9 cellular contexts compared by ENCODE assay signal in the genomic region with DNA sequence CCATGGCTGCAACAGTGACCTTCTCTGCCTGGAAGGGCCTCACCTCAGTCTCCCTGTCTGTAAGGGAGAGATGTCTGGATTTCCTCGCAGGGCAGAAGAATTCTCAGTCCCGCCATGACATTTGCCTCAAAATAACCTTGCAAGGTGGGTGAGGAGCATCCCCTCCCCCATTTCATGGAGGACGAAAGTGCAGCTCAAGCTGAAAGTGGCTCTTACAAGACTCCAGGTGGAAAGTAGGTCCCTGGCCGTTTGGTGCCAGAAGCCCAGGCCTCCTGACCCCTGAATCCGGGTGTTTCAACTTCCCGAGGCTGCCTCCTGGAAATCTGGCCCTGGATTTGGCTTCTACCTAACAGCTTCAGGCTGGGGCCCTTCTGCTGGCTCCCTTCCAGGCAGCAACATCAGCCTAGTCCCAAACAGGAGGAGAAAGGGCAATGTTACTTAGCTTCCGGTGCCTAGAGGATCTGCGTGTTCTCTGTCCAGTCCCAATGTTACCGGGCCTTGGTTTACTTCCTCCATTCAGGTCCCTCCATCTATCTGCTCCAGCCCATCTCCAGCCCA. TPM values are rescaled to one million over a fixed set of nuclear protein-coding genes. Genes with fewer than 3 reads are reported as not detected.
DNase-seq lines count a peak whose midpoint lies in the region; ATAC-seq and TF ChIP-seq lines count a peak whose summit lies in the region.
"Had no signal": no experiment of that assay in that cellular context is flagged by ENCODE, and none has a peak within 500 bp of the region (broad histone marks: within the 10 kb centered on the region; RNA-seq: fewer than 3 reads in every experiment).

No MANE protein-coding gene starts in this region.

- WGBS in hepatocyte (ENCODE audit: low lambda C conversion rate, missing lambda C conversion rate), result 61% methylated on average over 8 of the region's 9 CpGs
- WGBS in stomach, 5 donors, result 34 to 48% (median 45%) methylated on average over 6 to 9 of the region's 9 CpGs

- H3K27ac ChIP-seq in HCT116 (ENCODE audit: low read depth, low read length) (peak overlapping the region; percentile 77), hepatocyte (peak overlapping the region; percentile 55), stomach (peak overlapping the region in 4 of 5 donors; percentile 79 to 93 (median 86))

- peak; percentile 52 for TF ChIP-seq POLR2A in HCT116 (IDR thresholded peaks at IDR 0.05; ENCODE audit: borderline replicate concordance, extremely low read depth, insufficient read depth, insufficient read length)
- no peak for TF ChIP-seq POLR2A in stomach (IDR thresholded peaks at IDR 0.05)

- peak overlapping the region; percentile 87 for H3K9ac ChIP-seq in HCT116 (ENCODE audit: low read length)

- H3K9me3 ChIP-seq in HCT116 (ENCODE audit: control insufficient read depth in 1 of 2, insufficient read depth in 1 of 2, low read depth in 1 of 2, low read length in 2 of 2) (no peaks in the 10 kb centered on the region), hepatocyte (ENCODE audit: low read depth) (no peaks in the 10 kb centered on the region), stomach (no peaks in the 10 kb centered on the region)

- intact Hi-C loops in HCT116 (cut with micrococcal nuclease), result no loop called here
- intact Hi-C loops in stomach (cut with DNase I; ENCODE audit: low total_unique reads), result no loop called here

- H3K79me2 ChIP-seq in HCT116 (ENCODE audit: insufficient read depth, low read length), result no peaks in the 10 kb centered on the region
- H3K79me2 ChIP-seq in hepatocyte, result no peaks in the 10 kb centered on the region

- H3K9me2 ChIP-seq in HCT116 (ENCODE audit: insufficient read depth), result no peaks in the 10 kb centered on the region
- H3K9me2 ChIP-seq in hepatocyte (replicated peaks; ENCODE audit: insufficient read depth), result no peaks in the 10 kb centered on the region

- TF ChIP-seq CTCF in HCT116 (IDR thresholded peaks at IDR 0.05 in 2 of 3, conservative IDR thresholded peaks at IDR 0.05 in 1 of 3; ENCODE audit: borderline replicate concordance in 1 of 3, insufficient read depth in 1 of 3, low read depth in 2 of 3, low read length in 2 of 3) (no peak), hepatocyte (IDR thresholded peaks at IDR 0.05; ENCODE audit: poor library complexity) (no peak), stomach (IDR thresholded peaks at IDR 0.05) (no peak)

- H2AFZ ChIP-seq in HCT116 (ENCODE audit: low read depth, low read length, poor library complexity, severe bottlenecking) (peak overlapping the region; percentile 69), hepatocyte (peak overlapping the region; percentile 79)

- H4K20me1 ChIP-seq in HCT116 (ENCODE audit: insufficient read depth) (no peaks in the 10 kb centered on the region), hepatocyte (ENCODE audit: insufficient read depth, poor library complexity, severe bottlenecking) (no peaks in the 10 kb centered on the region)

- no peak for TF ChIP-seq EP300 in stomach (IDR thresholded peaks at IDR 0.05)

- no peak for DNase-seq in HCT116 (ENCODE audit: low read depth, low spot score)
- peak; percentile 40 for DNase-seq in SK-MEL-5 (ENCODE audit: low read depth, low spot score)
- no peak for DNase-seq in hepatocyte (ENCODE audit: low spot score)
- DNase-seq in stomach, result peak; percentile 42
- DNase-seq in mucosa of gallbladder (ENCODE audit: low spot score), result no peak
- DNase-seq in NCI-H226, result no peak
- DNase-seq: Karpas-422; naive thymus-derived CD4-positive, alpha-beta T cell had no signal

- H3K4me2 ChIP-seq in HCT116 (ENCODE audit: low read length) (peak overlapping the region; percentile 97), hepatocyte (peak overlapping the region; percentile 92)

- TF ChIP-seq RAD21 in HCT116 (IDR thresholded peaks at IDR 0.05; ENCODE audit: low read depth), result no peak

- RAD21 ChIA-PET in HCT116 (lab: Charles Lee; ENCODE audit: low non-redundant PET in 1 of 2, low total read pairs in 2 of 2, uncharacterized antibody in 2 of 2, unreplicated experiment in 2 of 2), result no interaction called here

- in situ Hi-C loops in SK-MEL-5 (cut with HindIII; ENCODE audit: low pct_unique_long_range_greater_than_20kb, low sequenced_read_pairs), result no loop called here

- ATAC-seq in HCT116, result peak; percentile 10; the same call in 1 of the 2 replicates
- no peak for ATAC-seq in GM19463 (IDR thresholded peaks at IDR 0.05; ENCODE audit: unreplicated experiment)
- ATAC-seq: naive thymus-derived CD4-positive, alpha-beta T cell had no signal

- POLR2A ChIA-PET in HCT116 (lab: Charles Lee), result no interaction called here

- H3K4me1 ChIP-seq in HCT116 (ENCODE audit: control insufficient read depth in 1 of 2, insufficient read depth in 2 of 2, low read length in 2 of 2) (peaks cover 12 to 24% of the 10 kb centered on the region in 2 experiments), hepatocyte (ENCODE audit: insufficient read depth) (peaks cover 8% of the 10 kb centered on the region), stomach (peaks cover 18 to 56% (median 47%) of the 10 kb centered on the region in 4 donors)

- no TSS peak for BruUV-seq in HCT116 (replicated peaks; lab: Mats Ljungman, UMichigan)

- H3K27me3 ChIP-seq in HCT116 (ENCODE audit: insufficient read depth, low read length), result no peaks in the 10 kb centered on the region
- no peaks in the 10 kb centered on the region for H3K27me3 ChIP-seq in hepatocyte
- H3K27me3 ChIP-seq in stomach, result peaks cover 0 to 15% (median 7%) of the 10 kb centered on the region in 3 donors

- H3K36me3 ChIP-seq in HCT116 (ENCODE audit: control insufficient read depth in 1 of 2, insufficient read depth in 2 of 2, low read length in 2 of 2) (no peaks in the 10 kb centered on the region; a peak in 1 of 4 replicates), hepatocyte (replicated peaks; ENCODE audit: insufficient read depth, low read depth) (no peaks in the 10 kb centered on the region), stomach (no peaks in the 10 kb centered on the region)

- CTCF ChIA-PET in HCT116 (lab: Charles Lee), result interaction anchor here (0.7 kb wide), 1 partner anchor 10 kb away, joined by 3 read pairs; a partner anchor contains a TSS

- peak overlapping the region; percentile 82 to 89 for H3K4me3 ChIP-seq in HCT116 (replicated peaks in 1 of 2; ENCODE audit: low read depth in 1 of 2, low read length in 2 of 2)
- H3K4me3 ChIP-seq in hepatocyte, result no peak overlapping the region
- H3K4me3 ChIP-seq in stomach, result peak overlapping the region; percentile 49 to 61 (median 58)

TF ChIP-seq in HCT116, 20 proteins besides CTCF, POLR2A, EP300 and RAD21:
- TF ChIP-seq YY1 (IDR thresholded peaks at IDR 0.05; ENCODE audit: extremely low read depth, insufficient replicate concordance, low read depth, low read length) (peak; percentile 10), SP1 (IDR thresholded peaks at IDR 0.05; ENCODE audit: low read depth) (peak; percentile 72), FOSL1 (IDR thresholded peaks at IDR 0.05; ENCODE audit: low read depth) (no peak), ZFX (IDR thresholded peaks at IDR 0.05) (no peak)

RNA-seq across cellular contexts. Expression of a gene that starts 0.8 kb away (rescaled TPM):
- total RNA-seq in HCT116 (2021; ENCODE audit: unreplicated experiment) (18.1 TPM), hepatocyte (3.2 and 6.4 TPM in 2 replicates), stomach (10 to 100 TPM; 15.1 to 44.6 (median 28.1) TPM), mucosa of gallbladder (20.5 TPM)
- polyA plus RNA-seq in HCT116 (2012), result 17.8 and 20.2 TPM in 2 replicates
- total RNA-seq in SK-MEL-5 (2014; rRNA removed; shearing (Covaris generic)), result 11.8 and 13.7 TPM in 2 replicates
- polyA plus RNA-seq in SK-MEL-5 (2015; cell fraction: cytosol; rRNA removed), result 15.1 and 16.9 TPM in 2 replicates
- 12.0 and 12.3 TPM in 2 replicates for polyA plus RNA-seq in SK-MEL-5 (2015; cell fraction: nucleus; rRNA removed)
- polyA plus RNA-seq in hepatocyte (7.8 and 8.6 TPM in 2 replicates), stomach (10 to 100 TPM in 1 of 3 donors, 1 to 10 TPM in 2; 1.8 to 15.5 (median 3.1) TPM)
- total RNA-seq: naive thymus-derived CD4-positive, alpha-beta T cell had no signal
- polyA plus RNA-seq: naive thymus-derived CD4-positive, alpha-beta T cell had no signal

Comparison
In these comparisons a context has a peak if more than half of its experiments do, and no peak if none do; other contexts are left out.
1. DNase-seq: peak in SK-MEL-5 (single experiment) and stomach (single experiment); none in HCT116 (single experiment), hepatocyte (single experiment), mucosa of gallbladder (single experiment) and NCI-H226 (single experiment).
2. Peak in every context shown above with its lines, with median percentiles within 50 percentile points of each other: H3K27ac ChIP-seq.